1 cellular context compared by ENCODE assay signal in the genomic region with DNA sequence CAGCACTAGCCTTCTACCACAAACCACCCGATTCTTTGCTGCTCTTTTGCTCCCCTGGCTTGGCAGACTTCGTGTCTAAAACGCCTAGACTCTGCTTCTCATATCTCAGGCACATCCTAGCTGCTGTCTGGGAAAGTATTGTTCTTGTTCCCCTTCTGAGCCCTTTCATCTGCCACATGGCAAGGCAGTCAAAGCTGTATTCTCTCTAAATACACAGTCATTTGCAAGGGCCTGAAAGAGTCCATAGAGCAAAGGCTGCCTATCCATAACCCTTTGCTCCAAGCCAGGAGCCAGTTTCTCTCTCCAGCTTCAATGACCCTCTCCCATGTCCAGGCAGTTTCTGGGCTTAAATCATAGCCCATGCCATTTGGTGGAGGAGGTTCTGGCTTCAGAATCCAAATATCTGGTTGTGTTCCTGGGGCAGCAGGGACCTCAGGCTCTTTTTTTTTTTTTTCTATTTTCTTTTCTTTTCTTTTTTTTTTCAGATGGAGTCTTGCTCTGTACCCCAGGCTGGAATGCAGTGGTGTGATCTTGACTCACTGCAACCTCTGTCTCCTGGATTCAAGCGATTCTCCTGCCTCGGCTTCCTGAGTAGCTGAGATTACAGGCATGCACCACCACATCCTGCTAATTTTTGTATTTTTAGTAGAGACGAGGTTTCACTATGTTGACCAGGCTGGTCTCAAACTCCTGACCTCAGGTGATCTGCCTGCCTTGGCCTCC.
TF ChIP-seq lines count a peak whose summit lies in the region.

No MANE protein-coding gene starts in this region.

TF ChIP-seq in GM12878, 131 proteins besides CTCF, POLR2A, EP300 and RAD21:
- TF ChIP-seq, protein P1, sequence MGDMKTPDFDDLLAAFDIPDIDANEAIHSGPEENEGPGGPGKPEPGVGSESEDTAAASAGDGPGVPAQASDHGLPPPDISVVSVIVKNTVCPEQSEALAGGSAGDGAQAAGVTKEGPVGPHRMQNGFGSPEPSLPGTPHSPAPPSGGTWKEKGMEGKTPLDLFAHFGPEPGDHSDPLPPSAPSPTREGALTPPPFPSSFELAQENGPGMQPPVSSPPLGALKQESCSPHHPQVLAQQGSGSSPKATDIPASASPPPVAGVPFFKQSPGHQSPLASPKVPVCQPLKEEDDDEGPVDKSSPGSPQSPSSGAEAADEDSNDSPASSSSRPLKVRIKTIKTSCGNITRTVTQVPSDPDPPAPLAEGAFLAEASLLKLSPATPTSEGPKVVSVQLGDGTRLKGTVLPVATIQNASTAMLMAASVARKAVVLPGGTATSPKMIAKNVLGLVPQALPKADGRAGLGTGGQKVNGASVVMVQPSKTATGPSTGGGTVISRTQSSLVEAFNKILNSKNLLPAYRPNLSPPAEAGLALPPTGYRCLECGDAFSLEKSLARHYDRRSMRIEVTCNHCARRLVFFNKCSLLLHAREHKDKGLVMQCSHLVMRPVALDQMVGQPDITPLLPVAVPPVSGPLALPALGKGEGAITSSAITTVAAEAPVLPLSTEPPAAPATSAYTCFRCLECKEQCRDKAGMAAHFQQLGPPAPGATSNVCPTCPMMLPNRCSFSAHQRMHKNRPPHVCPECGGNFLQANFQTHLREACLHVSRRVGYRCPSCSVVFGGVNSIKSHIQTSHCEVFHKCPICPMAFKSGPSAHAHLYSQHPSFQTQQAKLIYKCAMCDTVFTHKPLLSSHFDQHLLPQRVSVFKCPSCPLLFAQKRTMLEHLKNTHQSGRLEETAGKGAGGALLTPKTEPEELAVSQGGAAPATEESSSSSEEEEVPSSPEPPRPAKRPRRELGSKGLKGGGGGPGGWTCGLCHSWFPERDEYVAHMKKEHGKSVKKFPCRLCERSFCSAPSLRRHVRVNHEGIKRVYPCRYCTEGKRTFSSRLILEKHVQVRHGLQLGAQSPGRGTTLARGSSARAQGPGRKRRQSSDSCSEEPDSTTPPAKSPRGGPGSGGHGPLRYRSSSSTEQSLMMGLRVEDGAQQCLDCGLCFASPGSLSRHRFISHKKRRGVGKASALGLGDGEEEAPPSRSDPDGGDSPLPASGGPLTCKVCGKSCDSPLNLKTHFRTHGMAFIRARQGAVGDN (IDR thresholded peaks at IDR 0.05), result no peak
- no peak for TF ChIP-seq BCL11A (IDR thresholded peaks at IDR 0.05; ENCODE audit: low read depth, low read length)
- TF ChIP-seq HDAC2 (IDR thresholded peaks at IDR 0.05), result no peak
- no peak for TF ChIP-seq REST (IDR thresholded peaks at IDR 0.05; ENCODE audit: low read depth, low read length)
